In genomic region chr2:54341656-54342055, GRCh38 we compare ENCODE assay signal across 15 cellular contexts.
A peak's percentile ranks its signal among the peaks of the same experiment; 100 is the strongest.
DNase-seq lines count a peak whose midpoint lies in the region; ATAC-seq and TF ChIP-seq lines count a peak whose summit lies in the region.
"Had no signal": no experiment of that assay in that cellular context is flagged by ENCODE, and none has a peak within 500 bp of the region (broad histone marks: within the 10 kb centered on the region; RNA-seq: fewer than 3 reads in every experiment).

No MANE protein-coding gene starts in this region.

- no peak overlapping the region for H2AFZ ChIP-seq in SK-N-SH (ENCODE audit: low read depth)

- TF ChIP-seq CTCF in SK-N-SH (IDR thresholded peaks at IDR 0.05) = peak; percentile 30; the same call in 1 of the 2 replicates
- TF ChIP-seq CTCF in fibroblast of pulmonary artery (IDR thresholded peaks at IDR 0.05; ENCODE audit: low read length, missing control alignments) = peak; percentile 41

- H3F3A ChIP-seq in SK-N-SH (replicated peaks; ENCODE audit: insufficient read depth) = no peaks in the 10 kb centered on the region

- CTCF ChIA-PET in SK-N-SH (lab: Yijun Ruan, JAX) = interaction anchor here (1.1 to 1.5 kb wide), 4 partner anchors 11 to 106 kb away, joined by 3 to 4 read pairs (median 3); a partner anchor contains a TSS

- POLR2A ChIA-PET in SK-N-SH (lab: Yijun Ruan, JAX) = no interaction called here

- H3K4me3 ChIP-seq in SK-N-SH (ENCODE audit: low read depth in 2 of 2, low read length in 1 of 2) (no peak overlapping the region), fibroblast of pulmonary artery (replicated peaks; ENCODE audit: low read depth, low read length) (no peak overlapping the region), MG63 (no peak overlapping the region)
- H3K4me3 ChIP-seq: tibial nerve had no signal

- peak; percentile 47 for TF ChIP-seq RAD21 in SK-N-SH (IDR thresholded peaks at IDR 0.05; ENCODE audit: low read length)

- no peaks in the 10 kb centered on the region for H3K9me3 ChIP-seq in SK-N-SH
- H3K9me3 ChIP-seq in MG63 = no peaks in the 10 kb centered on the region
- H3K9me3 ChIP-seq: tibial nerve had no signal

- no peak overlapping the region for H3K27ac ChIP-seq in SK-N-SH (ENCODE audit: low read depth in 2 of 2, low read length in 1 of 2)
- H3K27ac ChIP-seq: tibial nerve had no signal

- peaks cover 4% of the 10 kb centered on the region in 2 experiments; a peak in 2 of 4 replicates for H3K4me1 ChIP-seq in SK-N-SH (ENCODE audit: control insufficient read depth in 1 of 2, insufficient read depth in 2 of 2, low read depth in 1 of 2, low read length in 1 of 2)

- H3K27me3 ChIP-seq in SK-N-SH (ENCODE audit: insufficient read depth) (no peaks in the 10 kb centered on the region), MG63 (peaks cover 3% of the 10 kb centered on the region; the same call in 1 of the 2 replicates)
- H3K27me3 ChIP-seq: tibial nerve had no signal

- H3K79me2 ChIP-seq in SK-N-SH (ENCODE audit: insufficient read depth) = no peaks in the 10 kb centered on the region

- H3K9me2 ChIP-seq in SK-N-SH = no peaks in the 10 kb centered on the region

- H3K4me2 ChIP-seq in SK-N-SH = no peak overlapping the region

- H3K36me3 ChIP-seq in SK-N-SH (replicated peaks in 1 of 2; ENCODE audit: control insufficient read depth in 1 of 2, insufficient read depth in 2 of 2, low read length in 1 of 2) (no peaks in the 10 kb centered on the region), MG63 (no peaks in the 10 kb centered on the region)
- H3K36me3 ChIP-seq: tibial nerve had no signal

- no peak for ATAC-seq in GM18517 (IDR thresholded peaks at IDR 0.05; ENCODE audit: unreplicated experiment)

- TF ChIP-seq EP300 in SK-N-SH (IDR thresholded peaks at IDR 0.05; ENCODE audit: borderline replicate concordance in 1 of 2, low read depth in 1 of 2, low read length in 1 of 2) = no peak

- H4K20me1 ChIP-seq in SK-N-SH (ENCODE audit: insufficient read depth) = no peaks in the 10 kb centered on the region

- DNase-seq in NCI-H2227 (lab: John Stamatoyannopoulos, UW; ENCODE audit: unreplicated experiment) (peak; percentile 5), NCI-H2227 treated with DMSO at 0.1 percent for 48 hours (lab: John Stamatoyannopoulos, UW) (no peak), SK-N-SH (no peak), fibroblast of pulmonary artery (ENCODE audit: low read depth) (peak; percentile 36), putamen (ENCODE audit: low spot score) (peak; percentile 20), SW 1271 (lab: John Stamatoyannopoulos, UW) (no peak), MG63 (no peak)
- DNase-seq: activated CD4-positive, alpha-beta T cell treated with anti-CD3 and anti-CD28 coated beads, Interleukin-2, amount 10 ng/mL, durations not matched to agents 7 days and 5 days; mammary epithelial cell; NCI-H1436 treated with DMSO at 0.1 percent for 48 hours; occipital lobe; stimulated activated CD4-positive, alpha-beta T cell treated with anti-CD3 and anti-CD28 coated beads, Interleukin-15, amount 100 ng/mL, for 24 hours; T-helper 2 cell had no signal

- no peak overlapping the region for H3K9ac ChIP-seq in SK-N-SH

- WGBS in SK-N-SH (ENCODE audit: low lambda C conversion rate) = 50% methylated on average over 1 of the region's 1 CpG

TF ChIP-seq in SK-N-SH, 30 proteins besides CTCF, POLR2A, EP300 and RAD21:
- TF ChIP-seq MAX (IDR thresholded peaks at IDR 0.05; ENCODE audit: low read depth) = no peak
- TF ChIP-seq YY1 (IDR thresholded peaks at IDR 0.05; ENCODE audit: low read depth) = no peak
- peak; percentile 28; the same call in 1 of the 2 replicates for TF ChIP-seq SMC3 (IDR thresholded peaks at IDR 0.05; ENCODE audit: low read depth, low read length)

Comparison
In these comparisons a context has a peak if more than half of its experiments do, and no peak if none do; other contexts are left out.
1. DNase-seq: peak in NCI-H2227 (single experiment), fibroblast of pulmonary artery (single experiment) and putamen (single experiment); none in NCI-H2227 treated with DMSO at 0.1 percent for 48 hours (single experiment), SK-N-SH (single experiment), SW 1271 (0 of 2) and MG63 (single experiment).